Comparison of ENCODE assay signal across 20 cellular contexts in genomic region chr14:75531256-75531655, GRCh38. TPM values are rescaled to one million over a fixed set of nuclear protein-coding genes. Genes with fewer than 3 reads are reported as not detected.
DNase-seq lines count a peak whose midpoint lies in the region; ATAC-seq, FAIRE-seq and TF ChIP-seq lines count a peak whose summit lies in the region.
"Had no signal": no experiment of that assay in that cellular context is flagged by ENCODE, and none has a peak within 500 bp of the region (broad histone marks: within the 10 kb centered on the region; RNA-seq: fewer than 3 reads in every experiment).

No MANE protein-coding gene starts in this region.

- H3K9ac ChIP-seq in mesenchymal stem cell (ENCODE audit: low read length) (no peak overlapping the region), kidney (ENCODE audit: low read length in 2 of 2) (no peak overlapping the region)
- H3K9ac ChIP-seq: BLaER1 had no signal

- no peaks in the 10 kb centered on the region for H3K27me3 ChIP-seq in CD4-positive, alpha-beta memory T cell (ENCODE audit: insufficient read depth, low read length)
- H3K27me3 ChIP-seq in mesenchymal stem cell (ENCODE audit: control insufficient read depth in 1 of 2, insufficient read depth in 1 of 2, low read length in 2 of 2), result peaks cover 0 to 4% of the 10 kb centered on the region in 2 experiments
- H3K27me3 ChIP-seq: ascending aorta, BLaER1, heart right ventricle had no signal

- H2BK15ac ChIP-seq in mesenchymal stem cell (ENCODE audit: low read depth, poor library complexity, severe bottlenecking), result peak overlapping the region; percentile 19

- 97% methylated on average over 3 of the region's 3 CpGs for WGBS in mesenchymal stem cell

- no peak overlapping the region for H2BK120ac ChIP-seq in mesenchymal stem cell (ENCODE audit: low read depth, low read length)

- DNase-seq in T-helper 1 cell (no peak), T-helper 17 cell (no peak), mesenchymal stem cell (no peak), kidney (no peak), progenitor cell of endocrine pancreas (ENCODE audit: low spot score, unreplicated experiment) (no peak)
- DNase-seq in CD4-positive, alpha-beta memory T cell, result no peak
- DNase-seq: activated gamma-delta T cell treated with Interleukin-2 at 50 U/mL for 16 hours, heart right ventricle, NCI-H1417 treated with DMSO at 0.1 percent for 48 hours, NCI-H748 treated with DMSO at 0.1 percent for 48 hours, nephron progenitor cell had no signal

- H3K18ac ChIP-seq in mesenchymal stem cell (ENCODE audit: low read depth in 1 of 2, low read length in 2 of 2), result no peak overlapping the region

- H3K4me3 ChIP-seq in CD4-positive, alpha-beta memory T cell (ENCODE audit: low read length in 2 of 2), result no peak overlapping the region
- H3K4me3 ChIP-seq in mesenchymal stem cell (ENCODE audit: insufficient read depth in 1 of 2, low read depth in 1 of 2, low read length in 2 of 2), result no peak overlapping the region
- no peak overlapping the region for H3K4me3 ChIP-seq in kidney (ENCODE audit: low read length in 2 of 2)
- H3K4me3 ChIP-seq: ascending aorta, BLaER1, heart right ventricle had no signal

- no peaks in the 10 kb centered on the region for H3K79me1 ChIP-seq in mesenchymal stem cell (replicated peaks; ENCODE audit: low read length, poor library complexity, severe bottlenecking)

- H2AFZ ChIP-seq in mesenchymal stem cell (ENCODE audit: low read depth, low read length), result no peak overlapping the region

- no peaks in the 10 kb centered on the region for H3K9me3 Mint-ChIP-seq in T-helper 1 cell treated with Interleukin-12 subunit alpha and Interleukin-12 subunit beta and Interleukin-4 antibody, amounts not matched to agents 30 μg/mL and 1 μg/mL, for 36 hours
- no peaks in the 10 kb centered on the region for H3K9me3 Mint-ChIP-seq in CD4-positive, alpha-beta memory T cell
- no peaks in the 10 kb centered on the region for H3K9me3 Mint-ChIP-seq in progenitor cell of endocrine pancreas (ENCODE audit: low read depth)
- H3K9me3 Mint-ChIP-seq: nephron progenitor cell had no signal

- CTCF ChIA-PET in CD4-positive, alpha-beta memory T cell (lab: Charles Lee; ENCODE audit: partially characterized antibody), result interaction anchor here (1.1 to 8.4 kb wide), 5 partner anchors 8 to 30 kb away, joined by 3 to 74 read pairs (median 6); no protein-coding TSS in a partner anchor

- ATAC-seq in T-helper 17 cell (no peak), GM21447 (IDR thresholded peaks at IDR 0.05; ENCODE audit: unreplicated experiment) (no peak)
- ATAC-seq: heart right ventricle, PC-3 had no signal

- peak overlapping the region; percentile 21 for H3K4me3 Mint-ChIP-seq in T-helper 1 cell treated with Interleukin-12 subunit alpha and Interleukin-12 subunit beta and Interleukin-4 antibody, amounts not matched to agents 30 μg/mL and 1 μg/mL, for 36 hours
- H3K4me3 Mint-ChIP-seq in CD4-positive, alpha-beta memory T cell, result peak overlapping the region in 3 of 8 donors; percentile 33 to 53 (median 52)
- peak overlapping the region; percentile 54 for H3K4me3 Mint-ChIP-seq in T-helper 17 cell
- no peak overlapping the region for H3K4me3 Mint-ChIP-seq in progenitor cell of endocrine pancreas (ENCODE audit: low read depth)
- H3K4me3 Mint-ChIP-seq: nephron progenitor cell had no signal

- H3K9me3 ChIP-seq in CD4-positive, alpha-beta memory T cell (ENCODE audit: control insufficient read depth in 1 of 2, low read length in 2 of 2), result no peaks in the 10 kb centered on the region
- H3K9me3 ChIP-seq in T-helper 17 cell (ENCODE audit: control insufficient read depth, low read length, poor library complexity, severe bottlenecking), result no peaks in the 10 kb centered on the region
- H3K9me3 ChIP-seq in mesenchymal stem cell (ENCODE audit: control insufficient read depth, low read length), result no peaks in the 10 kb centered on the region
- H3K9me3 ChIP-seq in kidney (ENCODE audit: control insufficient read depth in 1 of 2, low read length in 2 of 2), result no peaks in the 10 kb centered on the region
- H3K9me3 ChIP-seq: ascending aorta, BLaER1, heart right ventricle had no signal

- H3K14ac ChIP-seq in mesenchymal stem cell (ENCODE audit: low read length in 2 of 2), result no peak overlapping the region

- POLR2A ChIA-PET in CD4-positive, alpha-beta memory T cell (lab: Charles Lee; ENCODE audit: partially characterized antibody), result interaction anchor here (1.2 to 4.1 kb wide), 3 partner anchors 8 to 10 kb away, joined by 5 to 39 read pairs (median 9); partner anchors contain the start of gene BATF

- TF ChIP-seq CTCF in kidney (IDR thresholded peaks at IDR 0.05; ENCODE audit: borderline replicate concordance, extremely low read depth, insufficient read depth) (no peak), progenitor cell of endocrine pancreas (IDR thresholded peaks at IDR 0.05; ENCODE audit: unreplicated experiment) (no peak)

- peaks cover 7% of the 10 kb centered on the region for H3K36me3 ChIP-seq in CD4-positive, alpha-beta memory T cell (ENCODE audit: insufficient read depth, low read length)
- H3K36me3 ChIP-seq in mesenchymal stem cell (ENCODE audit: control insufficient read depth in 1 of 2, insufficient read depth in 2 of 2, low read depth in 1 of 2, low read length in 2 of 2) (no peaks in the 10 kb centered on the region), kidney (ENCODE audit: control insufficient read depth in 1 of 2, insufficient read depth in 2 of 2, low read length in 2 of 2) (no peaks in the 10 kb centered on the region)
- H3K36me3 ChIP-seq: ascending aorta, BLaER1 had no signal

- H3K27ac Mint-ChIP-seq in T-helper 1 cell treated with Interleukin-12 subunit alpha and Interleukin-12 subunit beta and Interleukin-4 antibody, amounts not matched to agents 30 μg/mL and 1 μg/mL, for 36 hours, result peak overlapping the region; percentile 10
- peak overlapping the region; percentile 15 to 93 (median 81) for H3K27ac Mint-ChIP-seq in CD4-positive, alpha-beta memory T cell
- peak overlapping the region; percentile 41 for H3K27ac Mint-ChIP-seq in T-helper 17 cell
- H3K27ac Mint-ChIP-seq in progenitor cell of endocrine pancreas, result no peak overlapping the region
- H3K27ac Mint-ChIP-seq: nephron progenitor cell had no signal

- H3K36me3 Mint-ChIP-seq in T-helper 1 cell treated with Interleukin-12 subunit alpha and Interleukin-12 subunit beta and Interleukin-4 antibody, amounts not matched to agents 30 μg/mL and 1 μg/mL, for 36 hours (ENCODE audit: low read depth), result peaks cover 69% of the 10 kb centered on the region
- H3K36me3 Mint-ChIP-seq in CD4-positive, alpha-beta memory T cell, result peaks cover 46 to 53% of the 10 kb centered on the region in 2 donors
- H3K36me3 Mint-ChIP-seq in T-helper 17 cell (ENCODE audit: low read depth), result peaks cover 7% of the 10 kb centered on the region
- H3K36me3 Mint-ChIP-seq in progenitor cell of endocrine pancreas (ENCODE audit: insufficient read depth), result no peaks in the 10 kb centered on the region

- H2BK5ac ChIP-seq in mesenchymal stem cell (ENCODE audit: low read depth, low read length, poor library complexity, severe bottlenecking), result peak overlapping the region; percentile 46

- H3K4me1 Mint-ChIP-seq in T-helper 1 cell treated with Interleukin-12 subunit alpha and Interleukin-12 subunit beta and Interleukin-4 antibody, amounts not matched to agents 30 μg/mL and 1 μg/mL, for 36 hours (ENCODE audit: low read depth), result peaks cover 71% of the 10 kb centered on the region
- H3K4me1 Mint-ChIP-seq in CD4-positive, alpha-beta memory T cell, result peaks cover 55 to 76% (median 69%) of the 10 kb centered on the region in 4 donors
- H3K4me1 Mint-ChIP-seq in T-helper 17 cell, result peaks cover 66% of the 10 kb centered on the region
- H3K4me1 Mint-ChIP-seq in progenitor cell of endocrine pancreas (ENCODE audit: low read depth), result peaks cover under 1% of the 10 kb centered on the region

- H3K4me1 ChIP-seq in CD4-positive, alpha-beta memory T cell (ENCODE audit: insufficient read depth, low read length), result peaks cover 76% of the 10 kb centered on the region
- H3K4me1 ChIP-seq in mesenchymal stem cell (ENCODE audit: control insufficient read depth, insufficient read depth, low read depth, low read length) (peaks cover 5% of the 10 kb centered on the region), kidney (ENCODE audit: control insufficient read depth in 1 of 2, insufficient read depth in 1 of 2, low read depth in 1 of 2, low read length in 2 of 2) (no peaks in the 10 kb centered on the region)
- H3K4me1 ChIP-seq: ascending aorta, BLaER1 had no signal

- H3K27me3 Mint-ChIP-seq in T-helper 1 cell treated with Interleukin-12 subunit alpha and Interleukin-12 subunit beta and Interleukin-4 antibody, amounts not matched to agents 30 μg/mL and 1 μg/mL, for 36 hours (ENCODE audit: low read depth), result no peaks in the 10 kb centered on the region
- no peaks in the 10 kb centered on the region for H3K27me3 Mint-ChIP-seq in CD4-positive, alpha-beta memory T cell
- H3K27me3 Mint-ChIP-seq in T-helper 17 cell (no peaks in the 10 kb centered on the region), progenitor cell of endocrine pancreas (no peaks in the 10 kb centered on the region)

- intact Hi-C loops in CD4-positive, alpha-beta memory T cell (cut with micrococcal nuclease), result no loop called here
- intact Hi-C loops in kidney (cut with DNase I), result no loop called here

- H4K91ac ChIP-seq in mesenchymal stem cell (ENCODE audit: low read length), result no peak overlapping the region

- no peak overlapping the region for H4K8ac ChIP-seq in mesenchymal stem cell (ENCODE audit: low read length)

- no peak overlapping the region for H3K4me2 ChIP-seq in mesenchymal stem cell (ENCODE audit: low read length, poor library complexity, severe bottlenecking)
- H3K4me2 ChIP-seq: BLaER1 had no signal

- no peak overlapping the region for H3K23ac ChIP-seq in mesenchymal stem cell (ENCODE audit: low read length in 2 of 2)

- no peak overlapping the region for H2BK12ac ChIP-seq in mesenchymal stem cell (ENCODE audit: low read length in 2 of 2)

- peak overlapping the region; percentile 61 for H2AK5ac ChIP-seq in mesenchymal stem cell (ENCODE audit: low read length, severe bottlenecking)

- H3K4ac ChIP-seq in mesenchymal stem cell (ENCODE audit: low read depth in 1 of 2, low read length in 2 of 2), result no peak overlapping the region

- H3K27ac ChIP-seq in CD4-positive, alpha-beta memory T cell (ENCODE audit: low read depth, low read length), result peak overlapping the region; percentile 40
- peak overlapping the region; percentile 30 for H3K27ac ChIP-seq in mesenchymal stem cell (ENCODE audit: low read length, poor library complexity, severe bottlenecking)
- no peak overlapping the region for H3K27ac ChIP-seq in kidney (ENCODE audit: low read depth in 2 of 2, low read length in 2 of 2)
- H3K27ac ChIP-seq: 22Rv1, ascending aorta, BLaER1, heart right ventricle had no signal

- FAIRE-seq in kidney (lab: Jason Lieb, UNC), result no peak
- FAIRE-seq: endometrium had no signal

RNA-seq across cellular contexts. Expression of gene BATF, which starts 9.0 kb away (rescaled TPM):
- total RNA-seq in CD4-positive, alpha-beta memory T cell, result 10 to 100 TPM; 17.1 to 20.6 TPM
- polyA plus RNA-seq in CD4-positive, alpha-beta memory T cell, result 10 to 100 TPM; 46.6 to 53.8 TPM
- total RNA-seq in T-helper 17 cell (10 to 100 TPM; 20.3 to 21.3 TPM), kidney (3.7 TPM), progenitor cell of endocrine pancreas (0.55 TPM in 1 of 2 replicates, not detected in the other)
- not detected for polyA plus RNA-seq in mesenchymal stem cell (2013, experiment 1 of 2)
- 0.04 TPM for polyA plus RNA-seq in mesenchymal stem cell (2013, experiment 2 of 2)
- polyA plus RNA-seq in kidney (ENCODE audit: insufficient read depth, low read depth, low replicate concordance), result 1.6 TPM
- total RNA-seq: ascending aorta, HT1080, PC-3, temporal lobe had no signal

RNA-seq across cellular contexts. Expression of gene FLVCR2, which starts 47.2 kb away (rescaled TPM):
- 1 to 10 TPM; 3.0 to 4.1 TPM for total RNA-seq in CD4-positive, alpha-beta memory T cell
- polyA plus RNA-seq in CD4-positive, alpha-beta memory T cell, result 1 to 10 TPM; 1.9 to 3.3 TPM
- total RNA-seq in T-helper 17 cell, result 1 to 10 TPM; 6.5 to 8.1 TPM
- 3.0 TPM for polyA plus RNA-seq in mesenchymal stem cell (2013, experiment 1 of 2)
- 2.6 TPM for polyA plus RNA-seq in mesenchymal stem cell (2013, experiment 2 of 2)
- total RNA-seq in kidney, result 17.0 TPM
- polyA plus RNA-seq in kidney (ENCODE audit: insufficient read depth, low read depth, low replicate concordance), result 7.1 TPM
- 1.0 and 6.3 TPM in 2 replicates for total RNA-seq in progenitor cell of endocrine pancreas

Comparison
In these comparisons a context has a peak if more than half of its experiments do, and no peak if none do; other contexts are left out.
1. H3K27ac ChIP-seq: peak in CD4-positive, alpha-beta memory T cell (single experiment) and mesenchymal stem cell (single experiment); none in kidney (0 of 2).